25 cellular contexts compared by ENCODE assay signal in genomic region chr21:31894441-31894840, GRCh38. TPM values are rescaled to one million over a fixed set of nuclear protein-coding genes. Genes with fewer than 3 reads are reported as not detected.
DNase-seq lines count a peak whose midpoint lies in the region; ATAC-seq and TF ChIP-seq lines count a peak whose summit lies in the region.
"Had no signal": no experiment of that assay in that cellular context is flagged by ENCODE, and none has a peak within 500 bp of the region (broad histone marks: within the 10 kb centered on the region; RNA-seq: fewer than 3 reads in every experiment).

No MANE protein-coding gene starts in this region.

- H3K9ac ChIP-seq in Karpas-422 (ENCODE audit: low read length) (no peak overlapping the region), neural progenitor cell (no peak overlapping the region)

- H3K27ac Mint-ChIP-seq in GM23338 (no peak overlapping the region), nephron (peak overlapping the region; percentile 75 to 85 (median 85)), neural progenitor cell (no peak overlapping the region)
- H3K27ac Mint-ChIP-seq: activated T-cell treated with anti-CD3 and anti-CD28 coated beads, Interleukin-2, amount 50 U/mL, for 24 hours; CD4-positive, alpha-beta memory T cell had no signal

- no peaks in the 10 kb centered on the region for H3K27me3 ChIP-seq in GM23338 (ENCODE audit: insufficient read depth)
- no peaks in the 10 kb centered on the region for H3K27me3 ChIP-seq in Karpas-422 (ENCODE audit: low read length)
- no peaks in the 10 kb centered on the region for H3K27me3 ChIP-seq in body of pancreas
- H3K27me3 ChIP-seq in neural progenitor cell, result no peaks in the 10 kb centered on the region
- H3K27me3 ChIP-seq: left lung had no signal

- H4K20me1 ChIP-seq in GM23338 (replicated peaks; ENCODE audit: insufficient read depth) (no peaks in the 10 kb centered on the region), Karpas-422 (ENCODE audit: insufficient read depth, low read depth, low read length) (no peaks in the 10 kb centered on the region), neural progenitor cell (ENCODE audit: low read depth) (peaks cover 6% of the 10 kb centered on the region)

- H3K36me3 ChIP-seq in GM23338 (ENCODE audit: insufficient read depth) (no peaks in the 10 kb centered on the region), Karpas-422 (ENCODE audit: insufficient read depth, low read length) (no peaks in the 10 kb centered on the region), body of pancreas (replicated peaks in 1 of 2; ENCODE audit: insufficient read depth in 1 of 2, low read depth in 2 of 2) (no peaks in the 10 kb centered on the region), neural progenitor cell (no peaks in the 10 kb centered on the region)
- H3K36me3 ChIP-seq: left lung, thoracic aorta had no signal

- H3K9me2 ChIP-seq in GM23338 (ENCODE audit: insufficient read depth), result peaks cover 4% of the 10 kb centered on the region; the same call in 1 of the 2 replicates
- no peaks in the 10 kb centered on the region for H3K9me2 ChIP-seq in Karpas-422 (replicated peaks; ENCODE audit: insufficient read depth, low read length)

- no peak overlapping the region; the same call in 1 of the 2 replicates for H3K27ac ChIP-seq in GM23338 (ENCODE audit: low read depth)
- no peak overlapping the region for H3K27ac ChIP-seq in Karpas-422 (ENCODE audit: low read length)
- peak overlapping the region; percentile 48 to 76 (median 64) for H3K27ac ChIP-seq in body of pancreas
- H3K27ac ChIP-seq in neural progenitor cell, result no peak overlapping the region
- H3K27ac ChIP-seq: left lung, thoracic aorta had no signal

- H3K4me1 ChIP-seq in GM23338 (ENCODE audit: insufficient read depth), result peaks cover 49% of the 10 kb centered on the region
- H3K4me1 ChIP-seq in Karpas-422 (ENCODE audit: low read length), result no peaks in the 10 kb centered on the region
- H3K4me1 ChIP-seq in body of pancreas, result peaks cover 88% of the 10 kb centered on the region
- peaks cover 20% of the 10 kb centered on the region for H3K4me1 ChIP-seq in neural progenitor cell
- H3K4me1 ChIP-seq: left lung had no signal

- intact Hi-C loops in body of pancreas (cut with DNase I), result no loop called here

- peak overlapping the region; percentile 75; the same call in 1 of the 2 replicates for H3K4me2 ChIP-seq in GM23338
- no peak overlapping the region for H3K4me2 ChIP-seq in Karpas-422 (ENCODE audit: low read depth, low read length, poor library complexity, severe bottlenecking)
- H3K4me2 ChIP-seq in neural progenitor cell, result no peak overlapping the region

- TF ChIP-seq CTCF in GM23338 (conservative IDR thresholded peaks at IDR 0.05; ENCODE audit: low read depth in 2 of 2), result no peak
- TF ChIP-seq CTCF in body of pancreas (IDR thresholded peaks at IDR 0.05), result no peak
- TF ChIP-seq CTCF in nephron (IDR thresholded peaks at IDR 0.05; ENCODE audit: unreplicated experiment in 3 of 3), result no peak
- TF ChIP-seq CTCF in neural progenitor cell (IDR thresholded peaks at IDR 0.05), result no peak

- H3K9me3 Mint-ChIP-seq in GM23338 (no peaks in the 10 kb centered on the region), nephron (no peaks in the 10 kb centered on the region), neural progenitor cell (peaks cover 7% of the 10 kb centered on the region)
- H3K9me3 Mint-ChIP-seq: activated T-cell treated with anti-CD3 and anti-CD28 coated beads, Interleukin-2, amount 50 U/mL, for 24 hours; CD4-positive, alpha-beta memory T cell had no signal

- H3K27me3 Mint-ChIP-seq in GM23338 (ENCODE audit: insufficient read depth, low read depth, poor library complexity) (peaks cover 6% of the 10 kb centered on the region), nephron (ENCODE audit: low read depth) (no peaks in the 10 kb centered on the region), neural progenitor cell (ENCODE audit: insufficient read depth, low read depth) (peaks cover 2% of the 10 kb centered on the region)

- H3K36me3 Mint-ChIP-seq in GM23338 (ENCODE audit: low read depth), result no peaks in the 10 kb centered on the region; the same call in 2 of the 3 replicates
- peaks cover 4% of the 10 kb centered on the region for H3K36me3 Mint-ChIP-seq in nephron (ENCODE audit: low read depth)
- H3K36me3 Mint-ChIP-seq in neural progenitor cell, result peaks cover 34% of the 10 kb centered on the region
- H3K36me3 Mint-ChIP-seq: CD4-positive, alpha-beta memory T cell had no signal

- H3K9me3 ChIP-seq in Karpas-422 (ENCODE audit: low read length) (no peaks in the 10 kb centered on the region), body of pancreas (no peaks in the 10 kb centered on the region), neural progenitor cell (ENCODE audit: low read depth) (no peaks in the 10 kb centered on the region)
- H3K9me3 ChIP-seq: left lung, mucosa of descending colon, thoracic aorta had no signal

- peaks cover 22% of the 10 kb centered on the region for H3K79me2 ChIP-seq in GM23338 (replicated peaks; ENCODE audit: insufficient read depth)
- H3K79me2 ChIP-seq in Karpas-422 (ENCODE audit: low read length), result no peaks in the 10 kb centered on the region
- H3K79me2 ChIP-seq in neural progenitor cell (ENCODE audit: low read depth), result peaks cover 22% of the 10 kb centered on the region

- H3F3A ChIP-seq in GM23338 (replicated peaks; ENCODE audit: low read depth), result 0 out of 2 replicates have a peak, but pooled peaks cover 6% of the 10 kb centered on the region
- no peaks in the 10 kb centered on the region for H3F3A ChIP-seq in neural progenitor cell (ENCODE audit: low read depth)

- TF ChIP-seq POLR2A in body of pancreas (IDR thresholded peaks at IDR 0.05), result no peak

- no peak overlapping the region for H3K4me3 ChIP-seq in GM23338
- H3K4me3 ChIP-seq in Karpas-422 (ENCODE audit: low read length), result no peak overlapping the region
- H3K4me3 ChIP-seq in body of pancreas, result no peak overlapping the region
- H3K4me3 ChIP-seq in neural progenitor cell, result no peak overlapping the region
- H3K4me3 ChIP-seq: left lung, mucosa of descending colon, thoracic aorta had no signal

- peaks cover 43% of the 10 kb centered on the region for H3K4me1 Mint-ChIP-seq in GM23338
- H3K4me1 Mint-ChIP-seq in nephron, result peaks cover 73% of the 10 kb centered on the region
- peaks cover 29% of the 10 kb centered on the region for H3K4me1 Mint-ChIP-seq in neural progenitor cell

- no peak overlapping the region for H2AFZ ChIP-seq in GM23338
- H2AFZ ChIP-seq in Karpas-422 (ENCODE audit: low read length), result no peak overlapping the region
- no peak overlapping the region for H2AFZ ChIP-seq in neural progenitor cell (replicated peaks)

- no peak for DNase-seq in GM23338 (ENCODE audit: low spot score)
- peak; percentile 65 for DNase-seq in Karpas-422
- DNase-seq in body of pancreas, result peak in 1 of 4 donors; percentile 10
- DNase-seq in NCI-H2107 treated with DMSO at 0.1 percent for 48 hours (lab: John Stamatoyannopoulos, UW; ENCODE audit: unreplicated experiment), result no peak
- no peak for DNase-seq in COLO668 (lab: John Stamatoyannopoulos, UW; ENCODE audit: unreplicated experiment)
- DNase-seq in neural progenitor cell (ENCODE audit: low spot score), result no peak
- DNase-seq: activated CD4-positive, alpha-beta T cell treated with anti-CD3 and anti-CD28 coated beads for 1 hour; activated CD8-positive, alpha-beta memory T cell treated with anti-CD3 and anti-CD28 coated beads for 24 hours; activated naive CD4-positive, alpha-beta T cell; activated T-cell treated with anti-CD3 and anti-CD28 coated beads, Interleukin-2, amount 50 U/mL, for 24 hours; CD4-positive, alpha-beta memory T cell; GDM1; Kasumi-1; left lung; mucosa of descending colon; NCI-H1092; NCI-H2171 treated with DMSO at 0.1 percent for 48 hours; NCI-H774; OCI-M1; stimulated activated CD4-positive, alpha-beta T cell treated with anti-CD3 and anti-CD28 coated beads, Interleukin-2, amount 100 ng/mL, for 48 hours; stimulated activated naive CD4-positive, alpha-beta T cell had no signal

- peak; percentile 24; the same call in 2 of the 3 replicates for ATAC-seq in GM23338
- no peak for ATAC-seq in body of pancreas
- ATAC-seq: left lung, mucosa of descending colon had no signal

- WGBS in body of pancreas, 2 donors, result 54 to 56% methylated on average over 2 of the region's 2 CpGs

- no peak overlapping the region for H3K4me3 Mint-ChIP-seq in GM23338
- no peak overlapping the region for H3K4me3 Mint-ChIP-seq in nephron
- H3K4me3 Mint-ChIP-seq in neural progenitor cell, result no peak overlapping the region
- H3K4me3 Mint-ChIP-seq: activated T-cell treated with anti-CD3 and anti-CD28 coated beads, Interleukin-2, amount 50 U/mL, for 24 hours; CD4-positive, alpha-beta memory T cell had no signal

TF ChIP-seq in GM23338, 12 proteins besides CTCF, POLR2A, EP300 and RAD21 (continues in another document):
- TF ChIP-seq ETS1 (IDR thresholded peaks at IDR 0.05) (no peak), JUNB (IDR thresholded peaks at IDR 0.05; ENCODE audit: unreplicated experiment) (no peak)

RNA-seq across cellular contexts. Expression of gene HUNK, which starts 21.6 kb away (rescaled TPM):
- total RNA-seq in GM23338 (2014; rRNA removed; shearing (Covaris generic)), result 5.1 and 14.8 TPM in 2 replicates
- 1.6 and 2.9 TPM in 2 replicates for polyA plus RNA-seq in GM23338 (2016; fragmentation: Nextera tagmentation; extraction: Ambion mirVana)
- not detected in 2 replicates for total RNA-seq in Karpas-422 (2014; rRNA removed; shearing (Covaris generic); ENCODE audit: low replicate concordance)
- total RNA-seq in body of pancreas (1 to 10 TPM; 6.7 to 9.2 TPM), neural progenitor cell (ENCODE audit: low replicate concordance) (4.7 and 5.7 TPM in 2 replicates)
- total RNA-seq: endothelial cell of umbilical vein, HT1080 had no signal
- polyA plus RNA-seq: endothelial cell of umbilical vein had no signal

Comparison
In these comparisons a context has a peak if more than half of its experiments do, and no peak if none do; other contexts are left out.
1. H3K27ac ChIP-seq: peak in body of pancreas (4 of 4); none in GM23338 (single experiment), Karpas-422 (single experiment) and neural progenitor cell (single experiment).
2. H3K27ac Mint-ChIP-seq: peak in nephron (3 of 3); none in GM23338 (single experiment) and neural progenitor cell (single experiment).